ENCODE assay signal across 11 cellular contexts in genomic region chr17:62098623-62099231, GRCh38. TPM values are rescaled to one million over a fixed set of nuclear protein-coding genes. Genes with fewer than 3 reads are reported as not detected.
DNase-seq lines count a peak whose midpoint lies in the region; ATAC-seq and TF ChIP-seq lines count a peak whose summit lies in the region.
"Had no signal": no experiment of that assay in that cellular context is flagged by ENCODE, and none has a peak within 500 bp of the region (broad histone marks: within the 10 kb centered on the region; RNA-seq: fewer than 3 reads in every experiment).

No MANE protein-coding gene starts in this region.

- H3K4me1 ChIP-seq in colonic mucosa, result no peaks in the 10 kb centered on the region
- H3K4me1 ChIP-seq: heart left ventricle had no signal

- no peaks in the 10 kb centered on the region for H3K27me3 ChIP-seq in colonic mucosa
- H3K27me3 ChIP-seq: heart left ventricle had no signal

- ATAC-seq in GM18508 (IDR thresholded peaks at IDR 0.05; ENCODE audit: insufficient read depth, unreplicated experiment) (peak; percentile 76), GM21381 (IDR thresholded peaks at IDR 0.05; ENCODE audit: unreplicated experiment) (peak; percentile 93), HG03108 (IDR thresholded peaks at IDR 0.05; ENCODE audit: unreplicated experiment) (peak; percentile 77)
- ATAC-seq: heart left ventricle had no signal

- no peaks in the 10 kb centered on the region for H3K9me3 ChIP-seq in colonic mucosa
- H3K9me3 ChIP-seq: heart left ventricle had no signal

- peak overlapping the region; percentile 58 for H3K27ac Mint-ChIP-seq in activated naive CD8-positive, alpha-beta T cell treated with anti-CD3 and anti-CD28 coated beads for 36 hours

- no peaks in the 10 kb centered on the region for H3K27me3 Mint-ChIP-seq in activated naive CD8-positive, alpha-beta T cell treated with anti-CD3 and anti-CD28 coated beads for 36 hours

- no peak overlapping the region for H3K27ac ChIP-seq in colonic mucosa
- H3K27ac ChIP-seq: heart left ventricle had no signal

- DNase-seq in activated naive CD8-positive, alpha-beta T cell treated with anti-CD3 and anti-CD28 coated beads for 36 hours, result no peak
- DNase-seq in Kasumi-1 (lab: John Stamatoyannopoulos, UW) (no peak), colonic mucosa (no peak), NCI-H1436 treated with DMSO at 0.1 percent for 48 hours (lab: John Stamatoyannopoulos, UW) (no peak), cerebellar nuclear complex (lab: John Stamatoyannopoulos, UW) (no peak)
- DNase-seq: activated CD4-positive, CD25-positive, alpha-beta regulatory T cell; heart left ventricle; NCI-H748 treated with DMSO at 0.1 percent for 48 hours had no signal

- H3K4me3 ChIP-seq in colonic mucosa, result no peak overlapping the region
- H3K4me3 ChIP-seq: heart left ventricle had no signal

- H3K36me3 Mint-ChIP-seq in activated naive CD8-positive, alpha-beta T cell treated with anti-CD3 and anti-CD28 coated beads for 36 hours, result no peaks in the 10 kb centered on the region

- intact Hi-C loops in colonic mucosa (cut with DNase I), result no loop called here

- peak overlapping the region; percentile 3 for H3K4me3 Mint-ChIP-seq in activated naive CD8-positive, alpha-beta T cell treated with anti-CD3 and anti-CD28 coated beads for 36 hours

- H3K4me1 Mint-ChIP-seq in activated naive CD8-positive, alpha-beta T cell treated with anti-CD3 and anti-CD28 coated beads for 36 hours, result peaks cover 10% of the 10 kb centered on the region

- H3K36me3 ChIP-seq in colonic mucosa, result no peaks in the 10 kb centered on the region
- H3K36me3 ChIP-seq: heart left ventricle had no signal

- H3K9ac ChIP-seq in colonic mucosa (ENCODE audit: low read depth in 2 of 2, low read length in 2 of 2), result no peak overlapping the region

- no peak for TF ChIP-seq CTCF in colonic mucosa (IDR thresholded peaks at IDR 0.05)

- H3K9me3 Mint-ChIP-seq in activated naive CD8-positive, alpha-beta T cell treated with anti-CD3 and anti-CD28 coated beads for 36 hours, result no peaks in the 10 kb centered on the region

RNA-seq across cellular contexts. Expression of gene MED13, which starts 33.6 kb away (rescaled TPM):
- total RNA-seq in activated naive CD8-positive, alpha-beta T cell treated with anti-CD3 and anti-CD28 coated beads for 36 hours, result 10 to 100 TPM; 37.8 to 39.1 TPM
- total RNA-seq in colonic mucosa, result 10 to 100 TPM; 61.9 to 77.5 TPM
